In the genomic region with DNA sequence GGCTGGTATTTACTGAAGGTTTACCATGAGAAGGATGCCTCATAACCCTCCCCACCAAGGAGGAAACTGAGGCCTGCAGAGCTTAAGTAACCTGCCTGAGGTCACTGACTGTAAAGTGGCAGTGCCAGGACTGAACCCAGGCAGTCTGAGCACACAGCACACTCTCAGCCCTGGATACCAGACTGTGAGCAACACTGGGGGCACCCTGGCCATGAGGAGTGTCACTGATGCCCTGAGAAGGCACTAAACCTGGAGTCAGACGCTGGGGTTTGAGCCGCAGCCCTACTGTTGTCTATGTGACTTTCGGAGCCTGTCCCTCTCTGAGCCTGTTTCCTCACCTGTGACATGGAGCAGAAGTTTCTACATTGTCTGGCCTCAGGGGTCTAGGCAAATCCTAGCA, we compare ENCODE assay signal across 9 cellular contexts. TPM values are rescaled to one million over a fixed set of nuclear protein-coding genes. Genes with fewer than 3 reads are reported as not detected.
A peak's percentile ranks its signal among the peaks of the same experiment; 100 is the strongest.
DNase-seq lines count a peak whose midpoint lies in the region; ATAC-seq and TF ChIP-seq lines count a peak whose summit lies in the region.
"Had no signal": no experiment of that assay in that cellular context is flagged by ENCODE, and none has a peak within 500 bp of the region (broad histone marks: within the 10 kb centered on the region; RNA-seq: fewer than 3 reads in every experiment).

No MANE protein-coding gene starts in this region.

- H3K27ac ChIP-seq in PC-3 (ENCODE audit: low read length), result peak overlapping the region; percentile 16; the same call in 1 of the 2 replicates
- H3K27ac ChIP-seq in hepatocyte, result peak overlapping the region; percentile 87
- H3K27ac ChIP-seq: SJSA1 had no signal

- no peak overlapping the region for H3K9ac ChIP-seq in PC-3 (ENCODE audit: low read length)

- H3K9me3 Mint-ChIP-seq in T-helper 2 cell treated with Interferon-gamma antibody and Interleukin-4, amounts not matched to agents 5 μg/mL and 100 μg/mL, for 36 hours, result no peaks in the 10 kb centered on the region
- H3K9me3 Mint-ChIP-seq in stimulated activated effector memory CD8-positive, alpha-beta T cell treated with anti-CD3 and anti-CD28 coated beads, Interleukin-12 subunit alpha, Interleukin-12 subunit beta, amount 100 ng/mL, for 72 hours, result no peaks in the 10 kb centered on the region

- peaks cover 15% of the 10 kb centered on the region for H3K79me2 ChIP-seq in PC-3 (ENCODE audit: low read length)
- peaks cover 65% of the 10 kb centered on the region for H3K79me2 ChIP-seq in hepatocyte

- no peak for DNase-seq in T-helper 2 cell treated with Interferon-gamma antibody and Interleukin-4, amounts not matched to agents 5 μg/mL and 100 μg/mL, for 36 hours (ENCODE audit: low spot score)
- DNase-seq in T-helper 2 cell (no peak), PC-3 (no peak), hepatocyte (ENCODE audit: low spot score) (no peak), HCEC 1CT (no peak)
- no peak for DNase-seq in stimulated activated effector memory CD8-positive, alpha-beta T cell treated with anti-CD3 and anti-CD28 coated beads, Interleukin-12 subunit alpha, Interleukin-12 subunit beta, amount 100 ng/mL, for 72 hours (ENCODE audit: low spot score in 2 of 2)

- H3K36me3 ChIP-seq in PC-3 (ENCODE audit: low read depth, low read length) (peaks cover 13% of the 10 kb centered on the region), hepatocyte (replicated peaks; ENCODE audit: insufficient read depth, low read depth) (no peaks in the 10 kb centered on the region)
- H3K36me3 ChIP-seq: SJSA1 had no signal

- no peak overlapping the region for H2AFZ ChIP-seq in PC-3 (ENCODE audit: low read length)
- H2AFZ ChIP-seq in hepatocyte, result no peak overlapping the region

- H3K4me3 ChIP-seq in PC-3 (ENCODE audit: low read length) (no peak overlapping the region), hepatocyte (no peak overlapping the region)
- H3K4me3 ChIP-seq: SJSA1 had no signal

- H3F3A ChIP-seq in PC-3 (ENCODE audit: low read length, unreplicated experiment), result no peaks in the 10 kb centered on the region

- TF ChIP-seq CTCF in PC-3 (conservative IDR thresholded peaks at IDR 0.05; ENCODE audit: low read depth, low read length), result no peak
- no peak for TF ChIP-seq CTCF in hepatocyte (IDR thresholded peaks at IDR 0.05; ENCODE audit: poor library complexity)

- no peak overlapping the region for H3K4me2 ChIP-seq in PC-3 (ENCODE audit: low read length)
- peak overlapping the region; percentile 32 for H3K4me2 ChIP-seq in hepatocyte

- H3K9me2 ChIP-seq in PC-3 (replicated peaks; ENCODE audit: low read length) (no peaks in the 10 kb centered on the region), hepatocyte (replicated peaks; ENCODE audit: insufficient read depth) (no peaks in the 10 kb centered on the region)

- H3K27me3 ChIP-seq in PC-3 (ENCODE audit: low read length) (no peaks in the 10 kb centered on the region), hepatocyte (no peaks in the 10 kb centered on the region)
- H3K27me3 ChIP-seq: SJSA1 had no signal

- peaks cover 21% of the 10 kb centered on the region for H3K4me1 Mint-ChIP-seq in T-helper 2 cell treated with Interferon-gamma antibody and Interleukin-4, amounts not matched to agents 5 μg/mL and 100 μg/mL, for 36 hours (ENCODE audit: low read depth)
- H3K4me1 Mint-ChIP-seq in stimulated activated effector memory CD8-positive, alpha-beta T cell treated with anti-CD3 and anti-CD28 coated beads, Interleukin-12 subunit alpha, Interleukin-12 subunit beta, amount 100 ng/mL, for 72 hours, result peaks cover 89% of the 10 kb centered on the region

- CTCF ChIA-PET in PC-3 (lab: Charles Lee), result interaction anchor here (0.5 kb wide), 1 partner anchor 230 kb away, joined by 3 read pairs; no protein-coding TSS in a partner anchor

- WGBS in hepatocyte (ENCODE audit: low lambda C conversion rate, missing lambda C conversion rate), result 84% methylated on average over 3 of the region's 3 CpGs

- ATAC-seq in PC-3, result no peak
- ATAC-seq in stimulated activated effector memory CD8-positive, alpha-beta T cell treated with anti-CD3 and anti-CD28 coated beads, Interleukin-12 subunit alpha, Interleukin-12 subunit beta, amount 100 ng/mL, for 72 hours, result peak; percentile 68
- no peak for ATAC-seq in GM19397 (IDR thresholded peaks at IDR 0.05; ENCODE audit: unreplicated experiment)
- ATAC-seq in GM21619 (IDR thresholded peaks at IDR 0.05; ENCODE audit: unreplicated experiment), result no peak

- intact Hi-C loops in PC-3 (cut with micrococcal nuclease), result loop anchor here (5.0 kb wide), 1 partner anchor 36 kb away; the partner anchor contains the start of gene B4GALT1

- H3K27ac Mint-ChIP-seq in T-helper 2 cell treated with Interferon-gamma antibody and Interleukin-4, amounts not matched to agents 5 μg/mL and 100 μg/mL, for 36 hours, result peak overlapping the region; percentile 94
- H3K27ac Mint-ChIP-seq in stimulated activated effector memory CD8-positive, alpha-beta T cell treated with anti-CD3 and anti-CD28 coated beads, Interleukin-12 subunit alpha, Interleukin-12 subunit beta, amount 100 ng/mL, for 72 hours, result peak overlapping the region; percentile 98

- peaks cover 34% of the 10 kb centered on the region for H3K4me1 ChIP-seq in PC-3 (ENCODE audit: insufficient read depth, low read length)
- H3K4me1 ChIP-seq in hepatocyte (ENCODE audit: insufficient read depth), result peaks cover 54% of the 10 kb centered on the region

- no TSS peak for BruUV-seq in PC-3 (replicated peaks; lab: Mats Ljungman, UMichigan)

- no peaks in the 10 kb centered on the region for H3K9me3 ChIP-seq in PC-3 (ENCODE audit: low read length)
- no peaks in the 10 kb centered on the region for H3K9me3 ChIP-seq in hepatocyte (ENCODE audit: low read depth)
- H3K9me3 ChIP-seq: SJSA1 had no signal

- H4K20me1 ChIP-seq in PC-3 (ENCODE audit: low read length) (no peaks in the 10 kb centered on the region; the same call in 1 of the 2 replicates), hepatocyte (ENCODE audit: insufficient read depth, poor library complexity, severe bottlenecking) (peaks cover 23% of the 10 kb centered on the region)

- POLR2A ChIA-PET in PC-3 (lab: Charles Lee; ENCODE audit: unreplicated experiment), result no interaction called here

- H3K27me3 Mint-ChIP-seq in T-helper 2 cell treated with Interferon-gamma antibody and Interleukin-4, amounts not matched to agents 5 μg/mL and 100 μg/mL, for 36 hours (ENCODE audit: low read depth), result no peaks in the 10 kb centered on the region

- peaks cover 36% of the 10 kb centered on the region for H3K36me3 Mint-ChIP-seq in T-helper 2 cell treated with Interferon-gamma antibody and Interleukin-4, amounts not matched to agents 5 μg/mL and 100 μg/mL, for 36 hours (ENCODE audit: low read depth)
- H3K36me3 Mint-ChIP-seq in stimulated activated effector memory CD8-positive, alpha-beta T cell treated with anti-CD3 and anti-CD28 coated beads, Interleukin-12 subunit alpha, Interleukin-12 subunit beta, amount 100 ng/mL, for 72 hours, result peaks cover 92% of the 10 kb centered on the region

- no peak overlapping the region for H3K4me3 Mint-ChIP-seq in T-helper 2 cell treated with Interferon-gamma antibody and Interleukin-4, amounts not matched to agents 5 μg/mL and 100 μg/mL, for 36 hours
- H3K4me3 Mint-ChIP-seq in stimulated activated effector memory CD8-positive, alpha-beta T cell treated with anti-CD3 and anti-CD28 coated beads, Interleukin-12 subunit alpha, Interleukin-12 subunit beta, amount 100 ng/mL, for 72 hours, result peak overlapping the region; percentile 66

RNA-seq across cellular contexts. Expression of gene B4GALT1, which starts 36.2 kb away (rescaled TPM):
- total RNA-seq in PC-3 (2014; rRNA removed) (14.8 and 23.1 TPM in 2 replicates), hepatocyte (76.3 and 78.3 TPM in 2 replicates)
- 45.6 and 63.9 TPM in 2 replicates for polyA plus RNA-seq in hepatocyte

RNA-seq across cellular contexts. Expression of gene SMU1, which starts 54.5 kb away (rescaled TPM):
- total RNA-seq in PC-3 (2014; rRNA removed), result 17.4 and 17.6 TPM in 2 replicates
- 21.8 and 25.1 TPM in 2 replicates for total RNA-seq in hepatocyte
- polyA plus RNA-seq in hepatocyte, result 15.8 and 17.8 TPM in 2 replicates
